16 cellular contexts compared by ENCODE assay signal in genomic region chr3:194782767-194783404, GRCh38.
DNase-seq lines count a peak whose midpoint lies in the region; ATAC-seq and TF ChIP-seq lines count a peak whose summit lies in the region.
"Had no signal": no experiment of that assay in that cellular context is flagged by ENCODE, and none has a peak within 500 bp of the region (broad histone marks: within the 10 kb centered on the region; RNA-seq: fewer than 3 reads in every experiment).

No MANE protein-coding gene starts in this region.

- no peaks in the 10 kb centered on the region for H3K36me3 ChIP-seq in tibial nerve
- no peaks in the 10 kb centered on the region for H3K36me3 ChIP-seq in OCI-LY7 (ENCODE audit: insufficient read depth, low read length)
- H3K36me3 ChIP-seq: spleen, tibial artery had no signal

- no peaks in the 10 kb centered on the region for H3K79me2 ChIP-seq in OCI-LY7 (ENCODE audit: insufficient read depth, low read depth, low read length)

- no peaks in the 10 kb centered on the region for H3K9me2 ChIP-seq in OCI-LY7 (ENCODE audit: insufficient read depth, low read length)

- H3K4me3 ChIP-seq in tibial nerve (no peak overlapping the region), OCI-LY7 (ENCODE audit: low read depth, low read length, poor library complexity, severe bottlenecking) (no peak overlapping the region)
- H3K4me3 ChIP-seq: A549, spleen, tibial artery had no signal

- peak; percentile 18 to 63 for TF ChIP-seq EP300 in tibial nerve (IDR thresholded peaks at IDR 0.05)

- no peak for TF ChIP-seq POLR2A in tibial nerve (IDR thresholded peaks at IDR 0.05)

- DNase-seq in NCI-H510A treated with DMSO at 0.1 percent for 48 hours (lab: John Stamatoyannopoulos, UW) (peak; percentile 9), NCI-H510A (lab: John Stamatoyannopoulos, UW) (no peak), astrocyte of the hippocampus (ENCODE audit: low read depth, low spot score) (peak; percentile 42), islet precursor cell (peak; percentile 40), tibial nerve (ENCODE audit: low spot score in 2 of 2) (no peak), OCI-LY7 (ENCODE audit: low spot score) (no peak)
- no peak for DNase-seq in activated CD4-positive, alpha-beta T cell treated with anti-CD3 and anti-CD28 coated beads, Interleukin-2, amount 10 ng/mL, durations not matched to agents 24 days and 14 days
- DNase-seq: dermis blood vessel endothelial cell, H7, naive B cell, NCI-H226, spleen, tibial artery had no signal

- no peak for ATAC-seq in GM21529 (IDR thresholded peaks at IDR 0.05; ENCODE audit: unreplicated experiment)

- 44 to 47% methylated on average over 10 to 11 of the region's 11 CpGs for WGBS in tibial nerve, 2 donors

- peaks cover 15% of the 10 kb centered on the region for H3K27me3 Mint-ChIP-seq in activated CD4-positive, alpha-beta T cell treated with anti-CD3 and anti-CD28 coated beads, Interleukin-2, amount 10 ng/mL, durations not matched to agents 24 days and 14 days
- H3K27me3 Mint-ChIP-seq: activated naive CD4-positive, alpha-beta T cell treated with anti-CD3 and anti-CD28 coated beads, Interleukin-2, amount 50 U/mL, for 24 hours had no signal

- POLR2A ChIA-PET in OCI-LY7 (lab: Charles Lee) = interaction anchor here (0.7 to 0.8 kb wide), 2 partner anchors 25 to 390 kb away, joined by 3 to 4 read pairs; no protein-coding TSS in a partner anchor

- H3K9me3 ChIP-seq in tibial nerve = no peaks in the 10 kb centered on the region
- no peaks in the 10 kb centered on the region; the same call in 1 of the 2 replicates for H3K9me3 ChIP-seq in OCI-LY7 (ENCODE audit: low read length)
- H3K9me3 ChIP-seq: A549, spleen, tibial artery had no signal

- H3K27ac Mint-ChIP-seq in activated CD4-positive, alpha-beta T cell treated with anti-CD3 and anti-CD28 coated beads, Interleukin-2, amount 10 ng/mL, durations not matched to agents 24 days and 14 days = no peak overlapping the region
- H3K27ac Mint-ChIP-seq: activated naive CD4-positive, alpha-beta T cell treated with anti-CD3 and anti-CD28 coated beads, Interleukin-2, amount 50 U/mL, for 24 hours; naive B cell had no signal

- H3K27me3 ChIP-seq in tibial nerve = no peaks in the 10 kb centered on the region
- H3K27me3 ChIP-seq: spleen, tibial artery had no signal

- no peak overlapping the region for H3K4me2 ChIP-seq in OCI-LY7 (ENCODE audit: low read length)
- H3K4me2 ChIP-seq: A549 had no signal

- H3K4me3 Mint-ChIP-seq in activated CD4-positive, alpha-beta T cell treated with anti-CD3 and anti-CD28 coated beads, Interleukin-2, amount 10 ng/mL, durations not matched to agents 24 days and 14 days = no peak overlapping the region
- H3K4me3 Mint-ChIP-seq: activated naive CD4-positive, alpha-beta T cell treated with anti-CD3 and anti-CD28 coated beads, Interleukin-2, amount 50 U/mL, for 24 hours had no signal

- peaks cover 0 to 36% (median 7%) of the 10 kb centered on the region in 4 donors for H3K4me1 ChIP-seq in tibial nerve
- H3K4me1 ChIP-seq in OCI-LY7 (ENCODE audit: insufficient read depth, low read length, poor library complexity, severe bottlenecking) = peaks cover 3% of the 10 kb centered on the region
- H3K4me1 ChIP-seq: A549 had no signal

- BruUV-seq in OCI-LY7 (replicated peaks; lab: Mats Ljungman, UMichigan) = no TSS peak

- no peaks in the 10 kb centered on the region for H3K36me3 Mint-ChIP-seq in activated CD4-positive, alpha-beta T cell treated with anti-CD3 and anti-CD28 coated beads, Interleukin-2, amount 10 ng/mL, durations not matched to agents 24 days and 14 days (ENCODE audit: low read depth)
- H3K36me3 Mint-ChIP-seq: activated naive CD4-positive, alpha-beta T cell treated with anti-CD3 and anti-CD28 coated beads, Interleukin-2, amount 50 U/mL, for 24 hours; naive B cell had no signal

- no peak for TF ChIP-seq CTCF in tibial nerve (IDR thresholded peaks at IDR 0.05)
- TF ChIP-seq CTCF in OCI-LY7 (conservative IDR thresholded peaks at IDR 0.05; ENCODE audit: low read length) = no peak

- H3K27ac ChIP-seq in tibial nerve = peak overlapping the region in 3 of 4 donors; percentile 12 to 82 (median 74)
- no peak overlapping the region for H3K27ac ChIP-seq in OCI-LY7 (ENCODE audit: low read depth, low read length, poor library complexity, severe bottlenecking)
- H3K27ac ChIP-seq: A549, spleen, tibial artery had no signal

- no peaks in the 10 kb centered on the region for H4K20me1 ChIP-seq in OCI-LY7 (ENCODE audit: insufficient read depth, low read length)

- intact Hi-C loops in OCI-LY7 (cut with micrococcal nuclease; ENCODE audit: unreplicated experiment) = no loop called here
- intact Hi-C loops in activated CD4-positive, alpha-beta T cell treated with anti-CD3 and anti-CD28 coated beads, Interleukin-2, amount 10 ng/mL, durations not matched to agents 24 days and 14 days (cut with micrococcal nuclease) = no loop called here

- no peak overlapping the region for H2AFZ ChIP-seq in OCI-LY7 (ENCODE audit: low read length)

- no peaks in the 10 kb centered on the region for H3K4me1 Mint-ChIP-seq in activated CD4-positive, alpha-beta T cell treated with anti-CD3 and anti-CD28 coated beads, Interleukin-2, amount 10 ng/mL, durations not matched to agents 24 days and 14 days
- H3K4me1 Mint-ChIP-seq: activated naive CD4-positive, alpha-beta T cell treated with anti-CD3 and anti-CD28 coated beads, Interleukin-2, amount 50 U/mL, for 24 hours had no signal

- no peaks in the 10 kb centered on the region for H3K9me3 Mint-ChIP-seq in activated CD4-positive, alpha-beta T cell treated with anti-CD3 and anti-CD28 coated beads, Interleukin-2, amount 10 ng/mL, durations not matched to agents 24 days and 14 days
- H3K9me3 Mint-ChIP-seq: activated naive CD4-positive, alpha-beta T cell treated with anti-CD3 and anti-CD28 coated beads, Interleukin-2, amount 50 U/mL, for 24 hours had no signal

- CTCF ChIA-PET in OCI-LY7 (lab: Charles Lee; ENCODE audit: unreplicated experiment) = no interaction called here

Comparison
In these comparisons a context has a peak if more than half of its experiments do, and no peak if none do; other contexts are left out.
1. DNase-seq: peak in NCI-H510A treated with DMSO at 0.1 percent for 48 hours (single experiment), astrocyte of the hippocampus (single experiment) and islet precursor cell (single experiment); none in NCI-H510A (single experiment), tibial nerve (0 of 2), OCI-LY7 (single experiment) and activated CD4-positive, alpha-beta T cell treated with anti-CD3 and anti-CD28 coated beads, Interleukin-2, amount 10 ng/mL, durations not matched to agents 24 days and 14 days (single experiment).